In the genomic region with DNA sequence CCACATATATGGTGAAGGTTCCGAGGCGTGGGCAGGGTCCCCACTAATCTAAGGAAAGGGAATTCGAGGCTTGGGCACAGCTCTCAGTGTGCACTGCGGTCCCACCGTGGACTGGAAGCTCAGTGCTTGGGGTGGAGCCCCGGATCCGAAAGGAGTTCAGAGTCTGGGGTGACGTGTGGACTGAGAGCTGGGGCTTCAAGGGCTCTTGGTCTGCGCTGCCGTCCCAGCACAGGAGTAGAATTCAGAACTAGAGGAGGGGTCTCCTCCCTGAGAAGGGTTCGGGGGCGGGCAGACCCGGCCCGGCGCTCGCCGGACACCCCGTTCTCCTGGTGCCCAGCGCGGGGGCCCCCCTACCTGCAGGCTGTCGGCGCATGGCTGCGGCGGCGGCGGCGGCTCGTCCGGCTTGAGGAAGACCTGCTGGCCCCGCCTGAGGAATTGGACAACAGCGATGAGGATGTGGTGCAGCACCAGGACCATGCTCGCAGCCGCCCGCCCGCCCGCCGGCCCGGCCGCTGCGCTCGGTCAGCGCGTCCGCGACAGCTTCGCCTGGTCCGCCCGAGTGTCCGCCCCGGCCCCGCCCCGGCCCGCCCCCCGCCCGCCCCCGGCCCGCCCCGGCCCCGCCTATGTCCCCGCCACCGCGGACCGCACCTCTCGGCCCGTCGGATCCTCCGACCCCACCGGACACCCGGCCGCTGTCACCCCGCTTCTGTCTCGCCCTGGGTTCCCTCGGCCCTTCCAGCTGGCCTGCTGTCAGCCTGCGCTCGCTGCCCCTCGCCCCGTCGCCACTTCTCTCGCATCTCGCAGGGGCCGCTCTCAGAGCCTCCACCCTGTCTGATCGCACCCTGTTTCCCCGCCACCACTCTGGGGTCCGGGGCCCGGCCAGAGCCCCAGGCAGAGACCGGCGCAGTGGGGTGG, we compare ENCODE assay signal across 8 cellular contexts. TPM values are rescaled to one million over a fixed set of nuclear protein-coding genes. Genes with fewer than 3 reads are reported as not detected.
DNase-seq lines count a peak whose midpoint lies in the region; ATAC-seq and TF ChIP-seq lines count a peak whose summit lies in the region.

No MANE protein-coding gene starts in this region.

- H3K79me2 ChIP-seq in OCI-LY7 (ENCODE audit: insufficient read depth, low read depth, low read length): no peaks in the 10 kb centered on the region

- H4K20me1 ChIP-seq in OCI-LY7 (ENCODE audit: insufficient read depth, low read length): no peaks in the 10 kb centered on the region; the same call in 1 of the 2 replicates

- peak; percentile 56 for DNase-seq in NCI-H2227 (lab: John Stamatoyannopoulos, UW; ENCODE audit: unreplicated experiment)
- no peak for DNase-seq in NCI-H2227 treated with DMSO at 0.1 percent for 48 hours (lab: John Stamatoyannopoulos, UW)
- DNase-seq in OCI-LY7 (ENCODE audit: low spot score): no peak
- DNase-seq in caudate nucleus (lab: John Stamatoyannopoulos, UW): peak in 9 of 61 donors; percentile 23 to 59 (median 31)
- peak; percentile 60 for DNase-seq in left lobe of liver (ENCODE audit: low spot score)
- DNase-seq in stomach: peak; percentile 39
- DNase-seq in activated effector memory CD4-positive, alpha-beta T cell treated with anti-CD3 and anti-CD28 coated beads, Interleukin-2, amount 50 U/mL, for 16 hours: no peak

- no peaks in the 10 kb centered on the region for H3K9me2 ChIP-seq in OCI-LY7 (ENCODE audit: insufficient read depth, low read length)

- peak overlapping the region; percentile 59 for H3K4me2 ChIP-seq in OCI-LY7 (ENCODE audit: low read length)

- no peak overlapping the region for H2AFZ ChIP-seq in OCI-LY7 (ENCODE audit: low read length)

- H3K4me1 ChIP-seq in OCI-LY7 (ENCODE audit: insufficient read depth, low read length, poor library complexity, severe bottlenecking) (peaks cover 4% of the 10 kb centered on the region), stomach (peaks cover 17 to 49% (median 35%) of the 10 kb centered on the region in 4 donors)

- peak overlapping the region; percentile 31 for H3K4me3 ChIP-seq in OCI-LY7 (ENCODE audit: low read depth, low read length, poor library complexity, severe bottlenecking)
- peak overlapping the region; percentile 57 to 70 (median 64) for H3K4me3 ChIP-seq in stomach

- 3 to 12% (median 4%) methylated on average over 19 to 85 of the region's 87 CpGs for WGBS in stomach, 5 donors

- no peak for TF ChIP-seq EP300 in stomach (IDR thresholded peaks at IDR 0.05)

- no peaks in the 10 kb centered on the region for H3K9me3 ChIP-seq in OCI-LY7 (ENCODE audit: low read length)
- no peaks in the 10 kb centered on the region for H3K9me3 ChIP-seq in stomach

- no TSS peak for BruUV-seq in OCI-LY7 (replicated peaks; lab: Mats Ljungman, UMichigan)

- POLR2A ChIA-PET in OCI-LY7 (lab: Charles Lee): no interaction called here

- TF ChIP-seq CTCF in OCI-LY7 (conservative IDR thresholded peaks at IDR 0.05; ENCODE audit: low read length) (no peak), stomach (IDR thresholded peaks at IDR 0.05) (no peak)

- CTCF ChIA-PET in OCI-LY7 (lab: Charles Lee; ENCODE audit: unreplicated experiment): interaction anchor here (1.3 kb wide), 1 partner anchor 55 kb away, joined by 3 read pairs; no protein-coding TSS in a partner anchor

- ATAC-seq in left lobe of liver: peak; percentile 82
- no peak for ATAC-seq in HG03095 (IDR thresholded peaks at IDR 0.05; ENCODE audit: unreplicated experiment)

- H3K27ac ChIP-seq in OCI-LY7 (ENCODE audit: low read depth, low read length, poor library complexity, severe bottlenecking) (no peak overlapping the region), caudate nucleus (ENCODE audit: low read depth, low read length) (peak overlapping the region; percentile 36), stomach (peak overlapping the region in 4 of 5 donors; percentile 59 to 68 (median 62))

- intact Hi-C loops in OCI-LY7 (cut with micrococcal nuclease; ENCODE audit: unreplicated experiment): loop anchor here (10.0 kb wide), 1 partner anchor 167 kb away; no protein-coding TSS in a partner anchor
- intact Hi-C loops in stomach (cut with DNase I; ENCODE audit: low total_unique reads): loop anchor here (2.0 to 10.0 kb wide), 2 partner anchors 53 to 167 kb away; no protein-coding TSS in a partner anchor

- H3K36me3 ChIP-seq in OCI-LY7 (ENCODE audit: insufficient read depth, low read length) (no peaks in the 10 kb centered on the region), stomach (no peaks in the 10 kb centered on the region)

- TF ChIP-seq POLR2A in stomach (IDR thresholded peaks at IDR 0.05): no peak

- peaks cover 0 to 51% (median 32%) of the 10 kb centered on the region in 3 donors for H3K27me3 ChIP-seq in stomach

RNA-seq across cellular contexts. Expression of gene PDE2A, which starts 32.1 kb away (rescaled TPM):
- not detected in 2 replicates for total RNA-seq in OCI-LY7 (2014; rRNA removed; shearing (Covaris generic))
- 0.68 TPM in 1 of 2 replicates, not detected in the other for total RNA-seq in OCI-LY7 (2022)
- 20.3 TPM for total RNA-seq in left lobe of liver
- total RNA-seq in stomach: 100 to 1,000 TPM in 2 of 5 donors, 10 to 100 TPM in 2, 1 to 10 TPM in 1; 3.5 to 548 (median 35.8) TPM
- polyA plus RNA-seq in stomach: 10 to 100 TPM in 2 of 3 donors, 1 to 10 TPM in 1; 4.7 to 17.8 (median 14.1) TPM

Comparison
In these comparisons a context has a peak if more than half of its experiments do, and no peak if none do; other contexts are left out.
1. DNase-seq: peak in NCI-H2227 (single experiment), left lobe of liver (single experiment) and stomach (single experiment); none in NCI-H2227 treated with DMSO at 0.1 percent for 48 hours (single experiment), OCI-LY7 (single experiment) and activated effector memory CD4-positive, alpha-beta T cell treated with anti-CD3 and anti-CD28 coated beads, Interleukin-2, amount 50 U/mL, for 16 hours (single experiment).